Comparison of ENCODE assay signal across 20 cellular contexts in genomic region chr5:33336911-33337620, GRCh38.
DNase-seq lines count a peak whose midpoint lies in the region; FAIRE-seq and TF ChIP-seq lines count a peak whose summit lies in the region.
"Had no signal": no experiment of that assay in that cellular context is flagged by ENCODE, and none has a peak within 500 bp of the region (broad histone marks: within the 10 kb centered on the region; RNA-seq: fewer than 3 reads in every experiment).

No MANE protein-coding gene starts in this region.

- peak overlapping the region; percentile 10; the same call in 1 of the 2 replicates for H2AFZ ChIP-seq in Loucy (ENCODE audit: low read length)
- peak overlapping the region; percentile 17 for H2AFZ ChIP-seq in smooth muscle cell (ENCODE audit: low read depth)

- no peak overlapping the region for H3K4me3 ChIP-seq in Loucy (ENCODE audit: low read length, poor library complexity, severe bottlenecking)
- H3K4me3 ChIP-seq in bronchial epithelial cell (ENCODE audit: low read depth, low read length) = no peak overlapping the region
- H3K4me3 ChIP-seq in smooth muscle cell = no peak overlapping the region
- no peak overlapping the region for H3K4me3 ChIP-seq in small intestine (ENCODE audit: low read depth in 1 of 2, low read length in 2 of 2)
- H3K4me3 ChIP-seq: colonic mucosa, lower lobe of right lung, upper lobe of right lung had no signal

- H3K27ac ChIP-seq in smooth muscle cell (ENCODE audit: low read depth) (no peak overlapping the region), small intestine (ENCODE audit: low read depth in 1 of 2, low read length in 1 of 2) (no peak overlapping the region)
- H3K27ac ChIP-seq: lower lobe of right lung, upper lobe of right lung had no signal

- no peak overlapping the region for H3K4me2 ChIP-seq in Loucy (ENCODE audit: low read depth, low read length, poor library complexity, severe bottlenecking)
- H3K4me2 ChIP-seq in smooth muscle cell = no peak overlapping the region

- no peak for TF ChIP-seq CTCF in Loucy (conservative IDR thresholded peaks at IDR 0.05; ENCODE audit: low read length)
- no peak for TF ChIP-seq CTCF in bronchial epithelial cell (IDR thresholded peaks at IDR 0.05; ENCODE audit: insufficient read depth, low read length, severe bottlenecking)
- TF ChIP-seq CTCF in smooth muscle cell (IDR thresholded peaks at IDR 0.05; ENCODE audit: borderline replicate concordance, insufficient read depth, poor library complexity, severe bottlenecking) = no peak

- WGBS in smooth muscle cell (ENCODE audit: low lambda C conversion rate) = 82% methylated on average over 3 of the region's 3 CpGs
- WGBS in small intestine, 3 donors = 38 to 62% (median 50%) methylated on average over 3 of the region's 3 CpGs

- H3K36me3 ChIP-seq in Loucy (ENCODE audit: insufficient read depth, low read length) (no peaks in the 10 kb centered on the region), bronchial epithelial cell (ENCODE audit: control insufficient read depth, insufficient read depth, low read length) (no peaks in the 10 kb centered on the region), smooth muscle cell (ENCODE audit: low read depth) (no peaks in the 10 kb centered on the region), small intestine (ENCODE audit: control insufficient read depth in 2 of 2, insufficient read depth in 2 of 2, low read length in 2 of 2) (no peaks in the 10 kb centered on the region)
- H3K36me3 ChIP-seq: colonic mucosa, lower lobe of right lung, upper lobe of right lung had no signal

- H3K4me1 ChIP-seq in Loucy (ENCODE audit: insufficient read depth, low read length, poor library complexity, severe bottlenecking) = no peaks in the 10 kb centered on the region
- peaks cover 21% of the 10 kb centered on the region for H3K4me1 ChIP-seq in smooth muscle cell (ENCODE audit: low read depth)
- no peaks in the 10 kb centered on the region for H3K4me1 ChIP-seq in small intestine (ENCODE audit: control insufficient read depth in 2 of 2, insufficient read depth in 1 of 2, low read depth in 1 of 2, low read length in 1 of 2)
- H3K4me1 ChIP-seq: colonic mucosa had no signal

- no peak overlapping the region for H3K9ac ChIP-seq in Loucy (ENCODE audit: low read depth, low read length, poor library complexity, severe bottlenecking)
- H3K9ac ChIP-seq in smooth muscle cell (ENCODE audit: low read depth) = no peak overlapping the region

- DNase-seq in bronchial epithelial cell (ENCODE audit: low read depth) = peak; percentile 98
- DNase-seq in fibroblast of the conjunctiva (ENCODE audit: low read depth) = peak; percentile 55
- no peak for DNase-seq in smooth muscle cell (lab: John Stamatoyannopoulos, UW; ENCODE audit: unreplicated experiment)
- DNase-seq in HPDE6-E6E7 (ENCODE audit: extremely low spot score) = no peak
- no peak for DNase-seq in DMS153 treated with DMSO at 0.1 percent for 48 hours (lab: John Stamatoyannopoulos, UW; ENCODE audit: unreplicated experiment)
- no peak for DNase-seq in small intestine
- DNase-seq: activated CD4-positive, alpha-beta T cell treated with anti-CD3 and anti-CD28 coated beads, Interleukin-2, amount 10 ng/mL, durations not matched to agents 24 days and 14 days; C1 segment of cervical spinal cord; Calu3; colonic mucosa; H7; lower lobe of right lung; NCI-H1092 treated with DMSO at 0.1 percent for 48 hours; NCI-H2029 treated with DMSO at 0.1 percent for 48 hours; NCI-H345; OCI-M1; SHP77 treated with DMSO at 0.1 percent for 48 hours; T-helper 1 cell; upper lobe of right lung had no signal

- no peak for FAIRE-seq in bronchial epithelial cell (lab: Jason Lieb, UNC)
- no peak for FAIRE-seq in small intestine (lab: Jason Lieb, UNC)

- H4K20me1 ChIP-seq in Loucy (ENCODE audit: insufficient read depth, low read length, poor library complexity, severe bottlenecking) (no peaks in the 10 kb centered on the region), smooth muscle cell (ENCODE audit: low read depth) (no peaks in the 10 kb centered on the region)

- H3F3A ChIP-seq in Loucy (ENCODE audit: low read depth) (no peaks in the 10 kb centered on the region), smooth muscle cell (ENCODE audit: low read depth) (no peaks in the 10 kb centered on the region)

- no peaks in the 10 kb centered on the region for H3K27me3 ChIP-seq in Loucy (ENCODE audit: insufficient read depth, low read length, poor library complexity, severe bottlenecking)
- H3K27me3 ChIP-seq in bronchial epithelial cell (ENCODE audit: control insufficient read depth, insufficient read depth, low read length) = no peaks in the 10 kb centered on the region
- no peaks in the 10 kb centered on the region for H3K27me3 ChIP-seq in smooth muscle cell (ENCODE audit: low read depth)
- no peaks in the 10 kb centered on the region for H3K27me3 ChIP-seq in small intestine (ENCODE audit: control insufficient read depth in 2 of 2, insufficient read depth in 2 of 2, low read length in 2 of 2)
- H3K27me3 ChIP-seq: colonic mucosa, upper lobe of right lung had no signal

- H3K9me3 ChIP-seq in Loucy (ENCODE audit: insufficient read depth, low read depth, low read length) (no peaks in the 10 kb centered on the region), smooth muscle cell (replicated peaks; ENCODE audit: low read depth) (no peaks in the 10 kb centered on the region), small intestine (ENCODE audit: control insufficient read depth, low read depth) (no peaks in the 10 kb centered on the region)
- H3K9me3 ChIP-seq: colonic mucosa, lower lobe of right lung, upper lobe of right lung had no signal

- H3K9me2 ChIP-seq in Loucy (replicated peaks; ENCODE audit: low read depth, low read length) = no peaks in the 10 kb centered on the region

- H3K79me2 ChIP-seq in Loucy (ENCODE audit: insufficient read depth, low read length) (no peaks in the 10 kb centered on the region), smooth muscle cell (ENCODE audit: low read depth) (no peaks in the 10 kb centered on the region)

Comparison
In these comparisons a context has a peak if more than half of its experiments do, and no peak if none do; other contexts are left out.
1. DNase-seq: peak in bronchial epithelial cell (single experiment) and fibroblast of the conjunctiva (single experiment); none in smooth muscle cell (single experiment), HPDE6-E6E7 (single experiment), DMS153 treated with DMSO at 0.1 percent for 48 hours (single experiment) and small intestine (single experiment).